Comparison of ENCODE assay signal across 1 cellular context in genomic region chr13:114001331-114002008, GRCh38.
TF ChIP-seq lines count a peak whose summit lies in the region.

No MANE protein-coding gene starts in this region.

TF ChIP-seq in GM12878, 131 proteins besides CTCF, POLR2A, EP300 and RAD21:
- no peak for TF ChIP-seq FOXK2 (IDR thresholded peaks at IDR 0.05)
- no peak for TF ChIP-seq MLLT1 (IDR thresholded peaks at IDR 0.05)
- TF ChIP-seq PAX5 (IDR thresholded peaks at IDR 0.05; ENCODE audit: borderline replicate concordance, low read depth, low read length) = 0 out of 2 replicates have a peak, but pooled peaks have one; percentile 18
TF ChIP-seq in GM12878: peak in this region for 1.
